11 cellular contexts compared by ENCODE assay signal in genomic region chr13:39601636-39602035, GRCh38. TPM values are rescaled to one million over a fixed set of nuclear protein-coding genes. Genes with fewer than 3 reads are reported as not detected.
DNase-seq lines count a peak whose midpoint lies in the region; ATAC-seq, FAIRE-seq and TF ChIP-seq lines count a peak whose summit lies in the region.
"Had no signal": no experiment of that assay in that cellular context is flagged by ENCODE, and none has a peak within 500 bp of the region (broad histone marks: within the 10 kb centered on the region; RNA-seq: fewer than 3 reads in every experiment).

No MANE protein-coding gene starts in this region.

- in situ Hi-C loops in HepG2 (cut with HindIII; ENCODE audit: extremely low pct_ligation_motif_present, low pct_unique_long_range_greater_than_20kb), result loop anchor here (25.0 kb wide), 3 partner anchors 339 to 639 kb away; no protein-coding TSS in a partner anchor

- H3K36me3 Mint-ChIP-seq in activated CD8-positive, alpha-beta memory T cell treated with anti-CD3 and anti-CD28 coated beads, Interleukin-2, amount 10 ng/mL, durations not matched to agents 7 days and 5 days, result no peaks in the 10 kb centered on the region
- peaks cover 5% of the 10 kb centered on the region for H3K36me3 Mint-ChIP-seq in activated T-helper 2 cell treated with anti-CD3 and anti-CD28 coated beads, Interferon-gamma antibody, Interleukin-2, Interleukin-4, amounts not matched to agents 10 μg/mL and 5 μg/mL and 100 μg/mL, durations not matched to agents 14 hours and 24 hours and 36 hours (ENCODE audit: low read depth)

- H3K9me3 Mint-ChIP-seq in activated CD8-positive, alpha-beta memory T cell treated with anti-CD3 and anti-CD28 coated beads, Interleukin-2, amount 10 ng/mL, durations not matched to agents 7 days and 5 days (ENCODE audit: low read depth), result no peaks in the 10 kb centered on the region
- H3K9me3 Mint-ChIP-seq in activated T-helper 2 cell treated with anti-CD3 and anti-CD28 coated beads, Interferon-gamma antibody, Interleukin-2, Interleukin-4, amounts not matched to agents 10 μg/mL and 5 μg/mL and 100 μg/mL, durations not matched to agents 14 hours and 24 hours and 36 hours, result no peaks in the 10 kb centered on the region

- no peak for DNase-seq in activated CD8-positive, alpha-beta memory T cell treated with anti-CD3 and anti-CD28 coated beads, Interleukin-2, amount 10 ng/mL, durations not matched to agents 7 days and 5 days
- DNase-seq in activated CD8-positive, alpha-beta memory T cell treated with anti-CD3 and anti-CD28 coated beads, Interleukin-2, amount 50 U/mL, for 48 hours, result no peak
- no peak for DNase-seq in activated T-helper 2 cell treated with anti-CD3 and anti-CD28 coated beads, Interferon-gamma antibody, Interleukin-2, Interleukin-4, amounts not matched to agents 10 μg/mL and 5 μg/mL and 100 μg/mL, durations not matched to agents 14 hours and 24 hours and 36 hours (ENCODE audit: low spot score)
- DNase-seq in kidney (no peak), testis (no peak), GF-D8 (lab: John Stamatoyannopoulos, UW) (no peak), HepG2 (ENCODE audit: low spot score) (no peak), SIG-M5 treated with dmso at 0.1 percent for 504 hours (lab: John Stamatoyannopoulos, UW; ENCODE audit: unreplicated experiment) (no peak)
- DNase-seq: activated effector memory CD4-positive, alpha-beta T cell treated with anti-CD3 and anti-CD28 coated beads, Interleukin-2, amount 50 U/mL, for 16 hours; kidney glomerular epithelial cell had no signal

- H3K4me3 ChIP-seq in kidney (ENCODE audit: low read length in 2 of 2), result peak overlapping the region; percentile 77 to 82
- peak overlapping the region; percentile 62 to 73 for H3K4me3 ChIP-seq in testis
- H3K4me3 ChIP-seq in HepG2 (replicated peaks in 1 of 3; ENCODE audit: insufficient read depth in 1 of 3, low read depth in 2 of 3, low read length in 3 of 3), result no peak overlapping the region

- POLR2A ChIA-PET in HepG2 (lab: Yijun Ruan, JAX), result no interaction called here

- H3K4me1 Mint-ChIP-seq in activated CD8-positive, alpha-beta memory T cell treated with anti-CD3 and anti-CD28 coated beads, Interleukin-2, amount 10 ng/mL, durations not matched to agents 7 days and 5 days, result peaks cover 11% of the 10 kb centered on the region
- peaks cover 13% of the 10 kb centered on the region for H3K4me1 Mint-ChIP-seq in activated T-helper 2 cell treated with anti-CD3 and anti-CD28 coated beads, Interferon-gamma antibody, Interleukin-2, Interleukin-4, amounts not matched to agents 10 μg/mL and 5 μg/mL and 100 μg/mL, durations not matched to agents 14 hours and 24 hours and 36 hours (ENCODE audit: low read depth)

- H3K4me1 ChIP-seq in kidney (ENCODE audit: control insufficient read depth in 1 of 2, insufficient read depth in 1 of 2, low read depth in 1 of 2, low read length in 2 of 2) (peaks cover 9 to 10% of the 10 kb centered on the region in 2 donors), testis (peaks cover 11% of the 10 kb centered on the region), HepG2 (ENCODE audit: insufficient read depth, low read length) (peaks cover 6% of the 10 kb centered on the region)

- no peak overlapping the region for H3K27ac Mint-ChIP-seq in activated CD8-positive, alpha-beta memory T cell treated with anti-CD3 and anti-CD28 coated beads, Interleukin-2, amount 10 ng/mL, durations not matched to agents 7 days and 5 days
- no peak overlapping the region for H3K27ac Mint-ChIP-seq in activated T-helper 2 cell treated with anti-CD3 and anti-CD28 coated beads, Interferon-gamma antibody, Interleukin-2, Interleukin-4, amounts not matched to agents 10 μg/mL and 5 μg/mL and 100 μg/mL, durations not matched to agents 14 hours and 24 hours and 36 hours

- H3K27me3 Mint-ChIP-seq in activated CD8-positive, alpha-beta memory T cell treated with anti-CD3 and anti-CD28 coated beads, Interleukin-2, amount 10 ng/mL, durations not matched to agents 7 days and 5 days, result peaks cover 61% of the 10 kb centered on the region
- peaks cover 60% of the 10 kb centered on the region for H3K27me3 Mint-ChIP-seq in activated T-helper 2 cell treated with anti-CD3 and anti-CD28 coated beads, Interferon-gamma antibody, Interleukin-2, Interleukin-4, amounts not matched to agents 10 μg/mL and 5 μg/mL and 100 μg/mL, durations not matched to agents 14 hours and 24 hours and 36 hours (ENCODE audit: low read depth)

- FAIRE-seq in kidney (lab: Jason Lieb, UNC), result no peak
- FAIRE-seq in HepG2 (lab: Jason Lieb, UNC), result no peak

- H4K20me1 ChIP-seq in HepG2 (ENCODE audit: insufficient read depth, low read length), result no peaks in the 10 kb centered on the region

- no peak overlapping the region for H2AFZ ChIP-seq in HepG2 (ENCODE audit: low read length)

- H3K27me3 ChIP-seq in testis (no peaks in the 10 kb centered on the region), HepG2 (ENCODE audit: control insufficient read depth in 1 of 2, insufficient read depth in 2 of 2, low read length in 2 of 2) (peaks cover 4 to 43% of the 10 kb centered on the region in 2 experiments; a peak in 4 of 5 replicates)

- TF ChIP-seq EP300 in HepG2 (IDR thresholded peaks at IDR 0.05; ENCODE audit: low read depth in 2 of 2, low read length in 2 of 2) (no peak), HepG2 (CRISPR knock-in tag; IDR thresholded peaks at IDR 0.05; ENCODE audit: borderline replicate concordance) (no peak)

- H3K4me2 ChIP-seq in HepG2 (ENCODE audit: low read depth, low read length), result no peak overlapping the region

- no peak overlapping the region for H3K27ac ChIP-seq in kidney (ENCODE audit: low read depth in 2 of 2, low read length in 2 of 2)
- H3K27ac ChIP-seq in testis, result peak overlapping the region in 1 of 2 donors; percentile 71
- no peak overlapping the region for H3K27ac ChIP-seq in HepG2 (ENCODE audit: extremely low read length, insufficient read depth, low read length)
- H3K27ac ChIP-seq: HL-60 had no signal

- no peak for TF ChIP-seq CTCF in kidney (IDR thresholded peaks at IDR 0.05; ENCODE audit: borderline replicate concordance, extremely low read depth, insufficient read depth)
- no peak for TF ChIP-seq CTCF in testis (IDR thresholded peaks at IDR 0.05)
- no peak for TF ChIP-seq CTCF in HepG2 (CRISPR knock-in tag; IDR thresholded peaks at IDR 0.05)

- intact Hi-C loops in activated T-helper 2 cell treated with anti-CD3 and anti-CD28 coated beads, Interferon-gamma antibody, Interleukin-2, Interleukin-4, amounts not matched to agents 10 μg/mL and 5 μg/mL and 100 μg/mL, durations not matched to agents 14 hours and 24 hours and 36 hours (cut with micrococcal nuclease), result loop anchor here (5.0 kb wide), 1 partner anchor 564 kb away; the partner anchor contains the start of genes NHLRC3 and PROSER1
- intact Hi-C loops in kidney (cut with DNase I) (loop anchor here (10.0 kb wide), 1 partner anchor 337 kb away; no protein-coding TSS in a partner anchor), testis (cut with DNase I; ENCODE audit: low total_unique reads) (no loop called here), HepG2 (cut with micrococcal nuclease; ENCODE audit: unreplicated experiment) (no loop called here)

- peak overlapping the region; percentile 45 for H3K4me3 Mint-ChIP-seq in activated CD8-positive, alpha-beta memory T cell treated with anti-CD3 and anti-CD28 coated beads, Interleukin-2, amount 10 ng/mL, durations not matched to agents 7 days and 5 days
- peak overlapping the region; percentile 78 for H3K4me3 Mint-ChIP-seq in activated T-helper 2 cell treated with anti-CD3 and anti-CD28 coated beads, Interferon-gamma antibody, Interleukin-2, Interleukin-4, amounts not matched to agents 10 μg/mL and 5 μg/mL and 100 μg/mL, durations not matched to agents 14 hours and 24 hours and 36 hours (ENCODE audit: low read depth)

- no TSS peak for BruUV-seq in HepG2 (replicated peaks; lab: Mats Ljungman, UMichigan)

- no peak for ATAC-seq in activated CD8-positive, alpha-beta memory T cell treated with anti-CD3 and anti-CD28 coated beads, Interleukin-2, amount 10 ng/mL, durations not matched to agents 7 days and 5 days
- ATAC-seq in HepG2, result no peak

- no peaks in the 10 kb centered on the region for H3K79me2 ChIP-seq in HepG2 (ENCODE audit: insufficient read depth, low read length)

- TF ChIP-seq POLR2A in testis (IDR thresholded peaks at IDR 0.05) (no peak), HepG2 (IDR thresholded peaks at IDR 0.05; ENCODE audit: insufficient read depth in 1 of 2, low read depth in 2 of 2, low read length in 2 of 2) (no peak)

- no peaks in the 10 kb centered on the region for H3K9me3 ChIP-seq in kidney (ENCODE audit: control insufficient read depth in 1 of 2, low read length in 2 of 2)
- H3K9me3 ChIP-seq in testis, result no peaks in the 10 kb centered on the region
- no peaks in the 10 kb centered on the region for H3K9me3 ChIP-seq in HepG2 (ENCODE audit: low read length)

- H3K36me3 ChIP-seq in kidney (ENCODE audit: control insufficient read depth in 1 of 2, insufficient read depth in 2 of 2, low read length in 2 of 2), result no peaks in the 10 kb centered on the region
- no peaks in the 10 kb centered on the region for H3K36me3 ChIP-seq in testis (ENCODE audit: low read depth, missing control alignments)
- H3K36me3 ChIP-seq in HepG2 (replicated peaks in 1 of 2; ENCODE audit: control insufficient read depth in 1 of 2, insufficient read depth in 2 of 2, low read length in 2 of 2), result no peaks in the 10 kb centered on the region

- no peak for TF ChIP-seq RAD21 in HepG2 (CRISPR knock-in tag; IDR thresholded peaks at IDR 0.05)

- H3K9ac ChIP-seq in kidney (ENCODE audit: low read length in 2 of 2) (no peak overlapping the region), HepG2 (ENCODE audit: insufficient read depth, low read depth, low read length) (no peak overlapping the region)

- 35 to 45% methylated on average over 3 of the region's 3 CpGs for WGBS in testis, 2 donors
- WGBS in HepG2 (ENCODE audit: low lambda C conversion rate), result 3% methylated on average over 3 of the region's 3 CpGs

- CTCF ChIA-PET in activated CD8-positive, alpha-beta memory T cell treated with anti-CD3 and anti-CD28 coated beads, Interleukin-2, amount 10 ng/mL, durations not matched to agents 7 days and 5 days (lab: Charles Lee), result interaction anchor here (1.1 to 2.8 kb wide), 2 partner anchors 10 to 15 kb away, joined by 4 to 14 read pairs; no protein-coding TSS in a partner anchor
- CTCF ChIA-PET in HepG2 (lab: Yijun Ruan, JAX; ENCODE audit: low intra/inter-chr PET ratio, low total read pairs), result no interaction called here

RNA-seq across cellular contexts. Expression of gene LHFPL6, which starts 1.4 kb away (rescaled TPM):
- 1 to 10 TPM in 1 of 2 experiments, not detected in 1; 2.6 TPM for total RNA-seq in activated CD8-positive, alpha-beta memory T cell treated with anti-CD3 and anti-CD28 coated beads, Interleukin-2, amount 10 ng/mL, durations not matched to agents 7 days and 5 days
- total RNA-seq in activated T-helper 2 cell treated with anti-CD3 and anti-CD28 coated beads, Interferon-gamma antibody, Interleukin-2, Interleukin-4, amounts not matched to agents 10 μg/mL and 5 μg/mL and 100 μg/mL, durations not matched to agents 14 hours and 24 hours and 36 hours, result 4.8 and 5.8 TPM in 2 replicates
- 59.2 TPM for total RNA-seq in kidney
- 33.0 TPM for polyA plus RNA-seq in kidney (ENCODE audit: insufficient read depth, low read depth, low replicate concordance)
- 10 to 100 TPM; 37.3 to 52.1 TPM for total RNA-seq in testis
- polyA plus RNA-seq in testis (ENCODE audit: insufficient read depth, low read depth, low replicate concordance), result 65.5 TPM
- not detected in 2 replicates for total RNA-seq in HepG2 (2016; rRNA removed; fragmentation: Illumina TruSeq; extraction: Trizol)
- total RNA-seq in HepG2 (2016; cell fraction: cytosol; rRNA removed; fragmentation: Illumina TruSeq; extraction: Trizol; ENCODE audit: low read depth), result not detected in 2 replicates
- not detected in 2 replicates for total RNA-seq in HepG2 (2016; cell fraction: insoluble cytoplasmic fraction; rRNA removed; fragmentation: Illumina TruSeq; extraction: Trizol)
- not detected in 2 replicates for total RNA-seq in HepG2 (2016; cell fraction: membrane; rRNA removed; fragmentation: Illumina TruSeq; extraction: Trizol)
- not detected in 2 replicates for total RNA-seq in HepG2 (2016; cell fraction: nucleus; rRNA removed; fragmentation: Illumina TruSeq; extraction: Trizol)
- polyA plus RNA-seq in HepG2 (2011; rRNA removed), result not detected in 2 replicates
- polyA plus RNA-seq in HepG2 (2011; cell fraction: cytosol; rRNA removed), result 0.03 TPM in 1 of 2 replicates, not detected in the other
- polyA plus RNA-seq in HepG2 (2011; cell fraction: nucleus; rRNA removed), result not detected in 2 replicates
- polyA plus RNA-seq in HepG2 (2012), result not detected in 2 replicates
- not detected in 2 replicates for polyA plus RNA-seq in HepG2 (2016; cell fraction: cytosol; fragmentation: Illumina TruSeq; extraction: Trizol; ENCODE audit: low read depth)
- polyA plus RNA-seq in HepG2 (2016; cell fraction: insoluble cytoplasmic fraction; fragmentation: Illumina TruSeq; extraction: Trizol; ENCODE audit: low read depth), result not detected in 2 replicates
- not detected in 2 replicates for polyA plus RNA-seq in HepG2 (2016; cell fraction: membrane; fragmentation: Illumina TruSeq; extraction: Trizol; ENCODE audit: low read depth)
- polyA plus RNA-seq in HepG2 (2016; cell fraction: nucleus; fragmentation: Illumina TruSeq; extraction: Trizol; ENCODE audit: insufficient read depth, low read depth), result not detected in 2 replicates
- polyA minus RNA-seq in HepG2 (2011; rRNA and poly(A)+ RNA removed; ENCODE audit: low replicate concordance), result 0.30 TPM in 1 of 2 replicates, not detected in the other
- not detected in 2 replicates for polyA minus RNA-seq in HepG2 (2011; cell fraction: cytosol; rRNA and poly(A)+ RNA removed)
- not detected in 2 replicates for polyA minus RNA-seq in HepG2 (2011; cell fraction: nucleus; rRNA and poly(A)+ RNA removed)

RNA-seq across cellular contexts. Expression of gene COG6, which starts 53.8 kb away (rescaled TPM):
- 10 to 100 TPM; 26.4 to 28.6 TPM for total RNA-seq in activated CD8-positive, alpha-beta memory T cell treated with anti-CD3 and anti-CD28 coated beads, Interleukin-2, amount 10 ng/mL, durations not matched to agents 7 days and 5 days
- total RNA-seq in activated T-helper 2 cell treated with anti-CD3 and anti-CD28 coated beads, Interferon-gamma antibody, Interleukin-2, Interleukin-4, amounts not matched to agents 10 μg/mL and 5 μg/mL and 100 μg/mL, durations not matched to agents 14 hours and 24 hours and 36 hours, result 32.4 and 42.2 TPM in 2 replicates
- total RNA-seq in kidney (31.3 TPM), testis (10 to 100 TPM; 47.8 to 50.7 TPM), HepG2 (2016; rRNA removed; fragmentation: Illumina TruSeq; extraction: Trizol) (23.5 and 34.7 TPM in 2 replicates)
- polyA plus RNA-seq in kidney (ENCODE audit: insufficient read depth, low read depth, low replicate concordance) (12.2 TPM), testis (ENCODE audit: insufficient read depth, low read depth, low replicate concordance) (32.0 TPM), HepG2 (2011; rRNA removed) (17.4 and 26.1 TPM in 2 replicates)
- 4.1 and 4.7 TPM in 2 replicates for total RNA-seq in HepG2 (2016; cell fraction: cytosol; rRNA removed; fragmentation: Illumina TruSeq; extraction: Trizol; ENCODE audit: low read depth)
- total RNA-seq in HepG2 (2016; cell fraction: insoluble cytoplasmic fraction; rRNA removed; fragmentation: Illumina TruSeq; extraction: Trizol), result 21.9 and 30.5 TPM in 2 replicates
- 5.7 and 6.7 TPM in 2 replicates for total RNA-seq in HepG2 (2016; cell fraction: membrane; rRNA removed; fragmentation: Illumina TruSeq; extraction: Trizol)
- total RNA-seq in HepG2 (2016; cell fraction: nucleus; rRNA removed; fragmentation: Illumina TruSeq; extraction: Trizol), result 46.8 and 49.6 TPM in 2 replicates
- polyA plus RNA-seq in HepG2 (2011; cell fraction: cytosol; rRNA removed), result 9.3 and 12.5 TPM in 2 replicates
- 13.1 and 27.1 TPM in 2 replicates for polyA plus RNA-seq in HepG2 (2011; cell fraction: nucleus; rRNA removed)
- polyA plus RNA-seq in HepG2 (2012), result 7.6 and 16.7 TPM in 2 replicates
- polyA plus RNA-seq in HepG2 (2016; cell fraction: cytosol; fragmentation: Illumina TruSeq; extraction: Trizol; ENCODE audit: low read depth), result 0.73 and 0.87 TPM in 2 replicates
- polyA plus RNA-seq in HepG2 (2016; cell fraction: insoluble cytoplasmic fraction; fragmentation: Illumina TruSeq; extraction: Trizol; ENCODE audit: low read depth), result 22.0 and 24.0 TPM in 2 replicates
- polyA plus RNA-seq in HepG2 (2016; cell fraction: membrane; fragmentation: Illumina TruSeq; extraction: Trizol; ENCODE audit: low read depth), result 2.4 and 2.5 TPM in 2 replicates
- 23.2 and 24.7 TPM in 2 replicates for polyA plus RNA-seq in HepG2 (2016; cell fraction: nucleus; fragmentation: Illumina TruSeq; extraction: Trizol; ENCODE audit: insufficient read depth, low read depth)
- polyA minus RNA-seq in HepG2 (2011; rRNA and poly(A)+ RNA removed; ENCODE audit: low replicate concordance), result 5.1 and 18.3 TPM in 2 replicates
- polyA minus RNA-seq in HepG2 (2011; cell fraction: cytosol; rRNA and poly(A)+ RNA removed), result 34.5 and 43.9 TPM in 2 replicates
- polyA minus RNA-seq in HepG2 (2011; cell fraction: nucleus; rRNA and poly(A)+ RNA removed), result 75.1 and 77.6 TPM in 2 replicates

Comparison
In these comparisons a context has a peak if more than half of its experiments do, and no peak if none do; other contexts are left out.
1. H3K4me3 ChIP-seq: peak in kidney (2 of 2) and testis (2 of 2); none in HepG2 (0 of 3).
2. intact Hi-C loops: an anchor here in activated T-helper 2 cell treated with anti-CD3 and anti-CD28 coated beads, Interferon-gamma antibody, Interleukin-2, Interleukin-4, amounts not matched to agents 10 μg/mL and 5 μg/mL and 100 μg/mL, durations not matched to agents 14 hours and 24 hours and 36 hours (5.0 kb wide) and kidney (10.0 kb wide); none called in testis and HepG2.